In the genomic region with DNA sequence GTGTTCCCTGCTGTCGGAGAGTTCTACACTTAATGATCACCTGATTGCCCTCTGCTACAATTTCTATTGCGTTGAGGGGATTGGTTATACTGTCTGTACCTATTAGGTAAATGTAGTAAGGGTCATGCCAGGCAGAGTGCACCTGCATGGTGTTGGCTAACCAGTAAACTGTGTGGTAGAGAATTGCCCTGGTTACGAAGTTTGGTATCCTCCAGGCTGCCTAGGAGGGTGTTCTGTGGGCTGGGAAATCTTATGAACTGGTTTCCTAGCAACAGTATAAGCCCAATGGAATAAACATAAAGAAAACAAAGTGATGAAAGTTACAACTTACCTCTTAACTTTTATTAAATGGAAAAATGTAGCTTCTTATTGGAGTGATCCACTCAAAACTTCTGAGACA, we compare ENCODE assay signal across 1 cellular context.
TF ChIP-seq lines count a peak whose summit lies in the region.

No MANE protein-coding gene starts in this region.

TF ChIP-seq in SK-N-SH, 30 proteins besides CTCF, POLR2A, EP300 and RAD21 (continued from another document):
- no peak for TF ChIP-seq MXI1 (IDR thresholded peaks at IDR 0.05; ENCODE audit: low read depth, low read length)
- no peak for TF ChIP-seq EZH2phosphoT487 (IDR thresholded peaks at IDR 0.05; ENCODE audit: borderline replicate concordance, low read depth)
- TF ChIP-seq CHD2 (IDR thresholded peaks at IDR 0.05; ENCODE audit: low read length, partially characterized antibody): no peak
- TF ChIP-seq USF1 (IDR thresholded peaks at IDR 0.05; ENCODE audit: borderline replicate concordance, low read depth): no peak
